In the genomic region with DNA sequence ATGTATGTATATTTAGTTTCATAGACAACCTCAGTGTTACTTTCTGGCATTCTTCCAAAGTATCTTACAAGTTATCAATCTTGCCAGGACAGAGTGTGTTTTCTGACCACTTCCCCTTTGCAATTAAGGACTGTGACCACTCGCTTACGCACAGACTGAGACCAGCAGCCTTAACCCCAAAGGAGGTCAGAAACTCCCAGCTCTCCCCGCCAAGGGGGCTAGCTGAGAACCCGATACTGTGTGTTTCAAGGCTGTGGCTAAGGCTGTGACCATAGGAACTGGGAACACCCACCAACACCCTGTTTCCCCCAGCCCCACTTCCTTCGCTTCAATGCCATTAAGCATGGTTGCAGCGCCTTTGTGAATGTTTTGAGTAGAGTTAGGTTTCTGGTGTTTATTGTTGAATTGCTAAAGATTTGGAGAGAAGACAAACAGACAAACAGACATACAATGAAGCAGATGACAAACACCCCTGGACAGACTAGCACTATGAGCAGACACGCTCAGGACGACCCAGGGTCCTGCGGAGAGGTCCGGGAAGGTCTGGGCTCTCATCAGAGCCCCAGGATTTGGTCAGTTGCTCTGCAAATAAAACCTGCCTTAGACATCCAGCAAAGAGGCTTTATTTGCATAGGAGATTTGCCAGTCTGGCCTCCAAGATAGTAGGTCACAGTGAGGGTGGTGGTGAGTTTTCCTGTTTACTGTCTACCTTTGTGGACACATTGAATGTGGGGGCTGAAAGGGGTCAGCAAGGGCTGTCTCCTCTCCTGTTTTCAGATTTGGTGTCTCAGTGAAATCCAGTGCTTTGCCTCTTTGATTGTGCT, we compare ENCODE assay signal across 8 cellular contexts.
A peak's percentile ranks its signal among the peaks of the same experiment; 100 is the strongest.
DNase-seq lines count a peak whose midpoint lies in the region; ATAC-seq and TF ChIP-seq lines count a peak whose summit lies in the region.

No MANE protein-coding gene starts in this region.

- ATAC-seq in GM18505 (IDR thresholded peaks at IDR 0.05; ENCODE audit: unreplicated experiment) (peak; percentile 91), HG02588 (IDR thresholded peaks at IDR 0.05; ENCODE audit: unreplicated experiment) (peak; percentile 97)

- DNase-seq in NAMALWA (ENCODE audit: low spot score) (peak; percentile 5), globus pallidus (ENCODE audit: low spot score) (peak; percentile 6), NCI-H524 treated with DMSO at 0.1 percent for 48 hours (lab: John Stamatoyannopoulos, UW) (no peak), NCI-H1092 (lab: John Stamatoyannopoulos, UW) (no peak), NCI-H510A treated with DMSO at 0.1 percent for 48 hours (lab: John Stamatoyannopoulos, UW) (no peak)
- no peak for DNase-seq in stimulated activated CD4-positive, alpha-beta T cell treated with anti-CD3 and anti-CD28 coated beads, Interleukin-2, amount 100 ng/mL, for 48 hours

- no peak for TF ChIP-seq POLR2A in GM18505 (IDR thresholded peaks at IDR 0.05; ENCODE audit: borderline replicate concordance, extremely low read depth, insufficient read depth, insufficient read length)

Comparison
In these comparisons a context has a peak if more than half of its experiments do, and no peak if none do; other contexts are left out.
1. DNase-seq: peak in NAMALWA (single experiment) and globus pallidus (single experiment); none in NCI-H524 treated with DMSO at 0.1 percent for 48 hours (single experiment), NCI-H1092 (single experiment), stimulated activated CD4-positive, alpha-beta T cell treated with anti-CD3 and anti-CD28 coated beads, Interleukin-2, amount 100 ng/mL, for 48 hours (0 of 2) and NCI-H510A treated with DMSO at 0.1 percent for 48 hours (single experiment).